8 cellular contexts compared by ENCODE assay signal in the genomic region with DNA sequence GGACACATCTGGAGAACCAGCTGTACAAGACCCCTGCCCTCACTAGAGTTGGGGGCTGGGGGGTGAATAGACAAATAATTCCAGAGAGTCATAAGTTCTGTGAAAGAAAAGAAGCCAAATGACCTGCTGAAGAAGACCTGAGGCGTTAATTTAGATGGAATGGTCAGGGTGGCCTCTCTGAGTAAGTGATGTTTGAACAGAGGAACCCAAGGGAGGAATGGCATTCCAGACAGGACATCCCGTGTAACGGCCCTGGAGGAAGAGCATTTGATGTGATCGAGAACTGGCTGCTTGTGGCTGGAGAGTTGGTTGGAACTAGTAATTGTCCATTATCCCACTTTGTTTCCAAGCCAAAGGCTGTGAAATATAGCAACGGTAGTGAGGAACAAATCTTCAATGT. TPM values are rescaled to one million over a fixed set of nuclear protein-coding genes. Genes with fewer than 3 reads are reported as not detected.
A peak's percentile ranks its signal among the peaks of the same experiment; 100 is the strongest.
DNase-seq lines count a peak whose midpoint lies in the region; ATAC-seq and TF ChIP-seq lines count a peak whose summit lies in the region.

No MANE protein-coding gene starts in this region.

- H3K4me3 ChIP-seq in ascending aorta (peak overlapping the region; percentile 85 to 96), thymus (ENCODE audit: low read length) (peak overlapping the region; percentile 98)

- no peaks in the 10 kb centered on the region for H3K9me3 ChIP-seq in ascending aorta
- H3K9me3 ChIP-seq in thymus (ENCODE audit: control insufficient read depth): no peaks in the 10 kb centered on the region

- no peaks in the 10 kb centered on the region for H3K27me3 Mint-ChIP-seq in activated CD4-positive, alpha-beta T cell treated with anti-CD3 and anti-CD28 coated beads, Interleukin-2, amount 10 ng/mL, durations not matched to agents 7 days and 5 days

- intact Hi-C loops in ascending aorta (cut with DNase I): loop anchor here (2.0 to 10.0 kb wide), 6 partner anchors 116 to 824 kb away; a partner anchor contains a TSS

- peak overlapping the region; percentile 100 for H3K27ac Mint-ChIP-seq in activated CD4-positive, alpha-beta T cell treated with anti-CD3 and anti-CD28 coated beads, Interleukin-2, amount 10 ng/mL, durations not matched to agents 7 days and 5 days

- DNase-seq in activated CD4-positive, alpha-beta T cell treated with anti-CD3 and anti-CD28 coated beads, Interleukin-2, amount 10 ng/mL, durations not matched to agents 7 days and 5 days: no peak
- DNase-seq in activated CD4-positive, alpha-beta T cell treated with anti-CD3 and anti-CD28 coated beads, Interleukin-2, amount 50 U/mL, for 48 hours: no peak
- DNase-seq in ascending aorta (ENCODE audit: low spot score in 2 of 2) (no peak), NCI-H226 (no peak)
- no peak for DNase-seq in central memory CD4-positive, alpha-beta T cell

- H3K27me3 ChIP-seq in ascending aorta (no peaks in the 10 kb centered on the region), layer of hippocampus (ENCODE audit: control insufficient read depth, insufficient read depth, low read length) (no peaks in the 10 kb centered on the region), thymus (ENCODE audit: control insufficient read depth, insufficient read depth) (no peaks in the 10 kb centered on the region)

- POLR2A ChIA-PET in activated CD4-positive, alpha-beta T cell treated with anti-CD3 and anti-CD28 coated beads, Interleukin-2, amount 10 ng/mL, durations not matched to agents 7 days and 5 days (lab: Charles Lee): interaction anchor here (1.1 kb wide), 1 partner anchor 36 kb away, joined by 3 read pairs; no protein-coding TSS in a partner anchor

- H3K9me3 Mint-ChIP-seq in activated CD4-positive, alpha-beta T cell treated with anti-CD3 and anti-CD28 coated beads, Interleukin-2, amount 10 ng/mL, durations not matched to agents 7 days and 5 days: no peaks in the 10 kb centered on the region

- peaks cover 42% of the 10 kb centered on the region for H3K36me3 Mint-ChIP-seq in activated CD4-positive, alpha-beta T cell treated with anti-CD3 and anti-CD28 coated beads, Interleukin-2, amount 10 ng/mL, durations not matched to agents 7 days and 5 days (ENCODE audit: low read depth)

- no peak for ATAC-seq in GM21717 (IDR thresholded peaks at IDR 0.05; ENCODE audit: unreplicated experiment)

- no peak for TF ChIP-seq CTCF in ascending aorta (IDR thresholded peaks at IDR 0.05)

- peaks cover 0 to 24% of the 10 kb centered on the region in 2 donors for H3K4me1 ChIP-seq in ascending aorta
- H3K4me1 ChIP-seq in thymus (ENCODE audit: control insufficient read depth, insufficient read depth, low read length): peaks cover 6% of the 10 kb centered on the region

- H3K4me3 Mint-ChIP-seq in activated CD4-positive, alpha-beta T cell treated with anti-CD3 and anti-CD28 coated beads, Interleukin-2, amount 10 ng/mL, durations not matched to agents 7 days and 5 days: peak overlapping the region; percentile 98

- H3K27ac ChIP-seq in ascending aorta (peak overlapping the region; percentile 97 to 98), layer of hippocampus (ENCODE audit: low read depth, low read length) (peak overlapping the region; percentile 100), thymus (ENCODE audit: low read depth) (no peak overlapping the region)

- WGBS in thymus: 76% methylated on average over 5 of the region's 5 CpGs

- H3K4me1 Mint-ChIP-seq in activated CD4-positive, alpha-beta T cell treated with anti-CD3 and anti-CD28 coated beads, Interleukin-2, amount 10 ng/mL, durations not matched to agents 7 days and 5 days: peaks cover 40% of the 10 kb centered on the region

- CTCF ChIA-PET in activated CD4-positive, alpha-beta T cell treated with anti-CD3 and anti-CD28 coated beads, Interleukin-2, amount 10 ng/mL, durations not matched to agents 7 days and 5 days (lab: Charles Lee): no interaction called here

- H3K36me3 ChIP-seq in ascending aorta (peaks cover 9 to 15% of the 10 kb centered on the region in 2 donors), thymus (ENCODE audit: control insufficient read depth, insufficient read depth) (peaks cover 8% of the 10 kb centered on the region)

RNA-seq across cellular contexts. Expression of a gene that starts 1.7 kb away (rescaled TPM):
- 10 to 100 TPM; 57.0 to 67.4 TPM for total RNA-seq in activated CD4-positive, alpha-beta T cell treated with anti-CD3 and anti-CD28 coated beads, Interleukin-2, amount 10 ng/mL, durations not matched to agents 7 days and 5 days
- total RNA-seq in ascending aorta: 23.5 TPM
- 18.7 TPM for polyA plus RNA-seq in thymus
